ENCODE assay signal across 3 cellular contexts in the genomic region with DNA sequence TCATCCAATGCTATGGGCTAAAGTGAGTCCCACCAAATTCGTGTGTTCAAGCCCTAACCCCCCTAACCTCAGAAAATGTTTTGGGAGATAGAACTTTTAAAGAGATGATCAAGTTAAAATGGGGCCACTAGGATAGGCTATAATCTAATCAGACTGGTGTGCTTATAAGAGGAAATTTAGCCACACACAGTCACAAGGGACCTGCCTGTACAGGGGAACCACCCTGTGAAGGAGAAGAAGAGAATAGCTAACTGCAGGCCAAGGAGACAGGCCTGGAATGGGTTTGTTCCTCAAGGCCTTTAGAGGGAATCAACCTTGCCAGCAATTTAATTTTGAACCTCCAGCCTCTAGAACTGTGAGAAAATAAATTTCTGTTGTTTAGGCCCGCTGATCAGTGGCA.
TF ChIP-seq lines count a peak whose summit lies in the region.

No MANE protein-coding gene starts in this region.

TF ChIP-seq in SK-N-SH, 30 proteins besides CTCF, POLR2A, EP300 and RAD21:
- TF ChIP-seq FOXM1 (IDR thresholded peaks at IDR 0.05; ENCODE audit: low read depth) (no peak), NRF1 (IDR thresholded peaks at IDR 0.05; ENCODE audit: low read depth, low read length) (no peak), RFX5 (IDR thresholded peaks at IDR 0.05; ENCODE audit: low read length) (no peak), TEAD4 (IDR thresholded peaks at IDR 0.05; ENCODE audit: borderline replicate concordance, insufficient read depth) (no peak), RXRA (IDR thresholded peaks at IDR 0.05; ENCODE audit: borderline replicate concordance, low read depth) (no peak), FOXJ3 (CRISPR knock-in tag; IDR thresholded peaks at IDR 0.05) (no peak), NFIC (IDR thresholded peaks at IDR 0.05; ENCODE audit: borderline replicate concordance) (no peak)
- TF ChIP-seq, protein P1, sequence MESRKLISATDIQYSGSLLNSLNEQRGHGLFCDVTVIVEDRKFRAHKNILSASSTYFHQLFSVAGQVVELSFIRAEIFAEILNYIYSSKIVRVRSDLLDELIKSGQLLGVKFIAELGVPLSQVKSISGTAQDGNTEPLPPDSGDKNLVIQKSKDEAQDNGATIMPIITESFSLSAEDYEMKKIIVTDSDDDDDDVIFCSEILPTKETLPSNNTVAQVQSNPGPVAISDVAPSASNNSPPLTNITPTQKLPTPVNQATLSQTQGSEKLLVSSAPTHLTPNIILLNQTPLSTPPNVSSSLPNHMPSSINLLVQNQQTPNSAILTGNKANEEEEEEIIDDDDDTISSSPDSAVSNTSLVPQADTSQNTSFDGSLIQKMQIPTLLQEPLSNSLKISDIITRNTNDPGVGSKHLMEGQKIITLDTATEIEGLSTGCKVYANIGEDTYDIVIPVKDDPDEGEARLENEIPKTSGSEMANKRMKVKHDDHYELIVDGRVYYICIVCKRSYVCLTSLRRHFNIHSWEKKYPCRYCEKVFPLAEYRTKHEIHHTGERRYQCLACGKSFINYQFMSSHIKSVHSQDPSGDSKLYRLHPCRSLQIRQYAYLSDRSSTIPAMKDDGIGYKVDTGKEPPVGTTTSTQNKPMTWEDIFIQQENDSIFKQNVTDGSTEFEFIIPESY (IDR thresholded peaks at IDR 0.05; ENCODE audit: borderline replicate concordance, low read depth), result no peak

TF ChIP-seq in SK-N-SH treated with all-trans-retinoic acid at 6 μM for 48 hours, 23 proteins besides CTCF, POLR2A, EP300 and RAD21 (continues in another document):
- TF ChIP-seq SNAI2 (CRISPR knock-in tag; IDR thresholded peaks at IDR 0.05), result no peak
- no peak for TF ChIP-seq GLIS3 (CRISPR knock-in tag; IDR thresholded peaks at IDR 0.05)
- TF ChIP-seq ZNF70 (CRISPR knock-in tag; IDR thresholded peaks at IDR 0.05), result no peak
- TF ChIP-seq ZC3H10 (CRISPR knock-in tag; IDR thresholded peaks at IDR 0.05), result no peak
- TF ChIP-seq, protein P2, sequence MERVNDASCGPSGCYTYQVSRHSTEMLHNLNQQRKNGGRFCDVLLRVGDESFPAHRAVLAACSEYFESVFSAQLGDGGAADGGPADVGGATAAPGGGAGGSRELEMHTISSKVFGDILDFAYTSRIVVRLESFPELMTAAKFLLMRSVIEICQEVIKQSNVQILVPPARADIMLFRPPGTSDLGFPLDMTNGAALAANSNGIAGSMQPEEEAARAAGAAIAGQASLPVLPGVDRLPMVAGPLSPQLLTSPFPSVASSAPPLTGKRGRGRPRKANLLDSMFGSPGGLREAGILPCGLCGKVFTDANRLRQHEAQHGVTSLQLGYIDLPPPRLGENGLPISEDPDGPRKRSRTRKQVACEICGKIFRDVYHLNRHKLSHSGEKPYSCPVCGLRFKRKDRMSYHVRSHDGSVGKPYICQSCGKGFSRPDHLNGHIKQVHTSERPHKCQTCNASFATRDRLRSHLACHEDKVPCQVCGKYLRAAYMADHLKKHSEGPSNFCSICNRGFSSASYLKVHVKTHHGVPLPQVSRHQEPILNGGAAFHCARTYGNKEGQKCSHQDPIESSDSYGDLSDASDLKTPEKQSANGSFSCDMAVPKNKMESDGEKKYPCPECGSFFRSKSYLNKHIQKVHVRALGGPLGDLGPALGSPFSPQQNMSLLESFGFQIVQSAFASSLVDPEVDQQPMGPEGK (CRISPR knock-in tag; IDR thresholded peaks at IDR 0.05; ENCODE audit: borderline replicate concordance), result no peak
- TF ChIP-seq BACH2 (CRISPR knock-in tag; IDR thresholded peaks at IDR 0.05; ENCODE audit: borderline replicate concordance), result no peak
- TF ChIP-seq ZNF8 (CRISPR knock-in tag; IDR thresholded peaks at IDR 0.05), result no peak
- TF ChIP-seq ESRRG (CRISPR knock-in tag; IDR thresholded peaks at IDR 0.05), result no peak
- TF ChIP-seq, protein P3, sequence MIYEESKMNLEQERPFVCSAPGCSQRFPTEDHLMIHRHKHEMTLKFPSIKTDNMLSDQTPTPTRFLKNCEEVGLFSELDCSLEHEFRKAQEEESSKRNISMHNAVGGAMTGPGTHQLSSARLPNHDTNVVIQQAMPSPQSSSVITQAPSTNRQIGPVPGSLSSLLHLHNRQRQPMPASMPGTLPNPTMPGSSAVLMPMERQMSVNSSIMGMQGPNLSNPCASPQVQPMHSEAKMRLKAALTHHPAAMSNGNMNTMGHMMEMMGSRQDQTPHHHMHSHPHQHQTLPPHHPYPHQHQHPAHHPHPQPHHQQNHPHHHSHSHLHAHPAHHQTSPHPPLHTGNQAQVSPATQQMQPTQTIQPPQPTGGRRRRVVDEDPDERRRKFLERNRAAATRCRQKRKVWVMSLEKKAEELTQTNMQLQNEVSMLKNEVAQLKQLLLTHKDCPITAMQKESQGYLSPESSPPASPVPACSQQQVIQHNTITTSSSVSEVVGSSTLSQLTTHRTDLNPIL (CRISPR knock-in tag; IDR thresholded peaks at IDR 0.05; ENCODE audit: low read depth), result no peak
- TF ChIP-seq PPARA (CRISPR knock-in tag; IDR thresholded peaks at IDR 0.05; ENCODE audit: borderline replicate concordance), result no peak
- TF ChIP-seq, protein P4, sequence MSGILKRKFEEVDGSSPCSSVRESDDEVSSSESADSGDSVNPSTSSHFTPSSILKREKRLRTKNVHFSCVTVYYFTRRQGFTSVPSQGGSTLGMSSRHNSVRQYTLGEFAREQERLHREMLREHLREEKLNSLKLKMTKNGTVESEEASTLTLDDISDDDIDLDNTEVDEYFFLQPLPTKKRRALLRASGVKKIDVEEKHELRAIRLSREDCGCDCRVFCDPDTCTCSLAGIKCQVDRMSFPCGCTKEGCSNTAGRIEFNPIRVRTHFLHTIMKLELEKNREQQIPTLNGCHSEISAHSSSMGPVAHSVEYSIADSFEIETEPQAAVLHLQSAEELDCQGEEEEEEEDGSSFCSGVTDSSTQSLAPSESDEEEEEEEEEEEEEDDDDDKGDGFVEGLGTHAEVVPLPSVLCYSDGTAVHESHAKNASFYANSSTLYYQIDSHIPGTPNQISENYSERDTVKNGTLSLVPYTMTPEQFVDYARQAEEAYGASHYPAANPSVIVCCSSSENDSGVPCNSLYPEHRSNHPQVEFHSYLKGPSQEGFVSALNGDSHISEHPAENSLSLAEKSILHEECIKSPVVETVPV (CRISPR knock-in tag; IDR thresholded peaks at IDR 0.05), result no peak
- no peak for TF ChIP-seq ZFP30 (CRISPR knock-in tag; IDR thresholded peaks at IDR 0.05)
- TF ChIP-seq CSDC2 (CRISPR knock-in tag; IDR thresholded peaks at IDR 0.05), result no peak
- TF ChIP-seq ARNTL (CRISPR knock-in tag; IDR thresholded peaks at IDR 0.05; ENCODE audit: borderline replicate concordance, low read depth), result no peak
- no peak for TF ChIP-seq ZFP3 (CRISPR knock-in tag; IDR thresholded peaks at IDR 0.05)
- TF ChIP-seq TCF4 (CRISPR knock-in tag; IDR thresholded peaks at IDR 0.05; ENCODE audit: borderline replicate concordance), result no peak
- TF ChIP-seq, protein P5, sequence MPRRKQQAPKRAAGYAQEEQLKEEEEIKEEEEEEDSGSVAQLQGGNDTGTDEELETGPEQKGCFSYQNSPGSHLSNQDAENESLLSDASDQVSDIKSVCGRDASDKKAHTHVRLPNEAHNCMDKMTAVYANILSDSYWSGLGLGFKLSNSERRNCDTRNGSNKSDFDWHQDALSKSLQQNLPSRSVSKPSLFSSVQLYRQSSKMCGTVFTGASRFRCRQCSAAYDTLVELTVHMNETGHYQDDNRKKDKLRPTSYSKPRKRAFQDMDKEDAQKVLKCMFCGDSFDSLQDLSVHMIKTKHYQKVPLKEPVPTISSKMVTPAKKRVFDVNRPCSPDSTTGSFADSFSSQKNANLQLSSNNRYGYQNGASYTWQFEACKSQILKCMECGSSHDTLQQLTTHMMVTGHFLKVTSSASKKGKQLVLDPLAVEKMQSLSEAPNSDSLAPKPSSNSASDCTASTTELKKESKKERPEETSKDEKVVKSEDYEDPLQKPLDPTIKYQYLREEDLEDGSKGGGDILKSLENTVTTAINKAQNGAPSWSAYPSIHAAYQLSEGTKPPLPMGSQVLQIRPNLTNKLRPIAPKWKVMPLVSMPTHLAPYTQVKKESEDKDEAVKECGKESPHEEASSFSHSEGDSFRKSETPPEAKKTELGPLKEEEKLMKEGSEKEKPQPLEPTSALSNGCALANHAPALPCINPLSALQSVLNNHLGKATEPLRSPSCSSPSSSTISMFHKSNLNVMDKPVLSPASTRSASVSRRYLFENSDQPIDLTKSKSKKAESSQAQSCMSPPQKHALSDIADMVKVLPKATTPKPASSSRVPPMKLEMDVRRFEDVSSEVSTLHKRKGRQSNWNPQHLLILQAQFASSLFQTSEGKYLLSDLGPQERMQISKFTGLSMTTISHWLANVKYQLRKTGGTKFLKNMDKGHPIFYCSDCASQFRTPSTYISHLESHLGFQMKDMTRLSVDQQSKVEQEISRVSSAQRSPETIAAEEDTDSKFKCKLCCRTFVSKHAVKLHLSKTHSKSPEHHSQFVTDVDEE (CRISPR knock-in tag; IDR thresholded peaks at IDR 0.05), result no peak
- TF ChIP-seq TOX (CRISPR knock-in tag; IDR thresholded peaks at IDR 0.05; ENCODE audit: borderline replicate concordance), result no peak

TF ChIP-seq in IMR-90, 13 proteins besides CTCF, POLR2A, EP300 and RAD21:
- TF ChIP-seq MXI1 (IDR thresholded peaks at IDR 0.05; ENCODE audit: borderline replicate concordance, low read depth, low read length), result no peak
- TF ChIP-seq RFX5 (IDR thresholded peaks at IDR 0.05; ENCODE audit: low read depth, low read length), result no peak
- no peak for TF ChIP-seq CEBPB (IDR thresholded peaks at IDR 0.05; ENCODE audit: low read depth, low read length)
- TF ChIP-seq BHLHE40 (IDR thresholded peaks at IDR 0.05; ENCODE audit: low read depth, low read length), result no peak
- TF ChIP-seq, protein P6, sequence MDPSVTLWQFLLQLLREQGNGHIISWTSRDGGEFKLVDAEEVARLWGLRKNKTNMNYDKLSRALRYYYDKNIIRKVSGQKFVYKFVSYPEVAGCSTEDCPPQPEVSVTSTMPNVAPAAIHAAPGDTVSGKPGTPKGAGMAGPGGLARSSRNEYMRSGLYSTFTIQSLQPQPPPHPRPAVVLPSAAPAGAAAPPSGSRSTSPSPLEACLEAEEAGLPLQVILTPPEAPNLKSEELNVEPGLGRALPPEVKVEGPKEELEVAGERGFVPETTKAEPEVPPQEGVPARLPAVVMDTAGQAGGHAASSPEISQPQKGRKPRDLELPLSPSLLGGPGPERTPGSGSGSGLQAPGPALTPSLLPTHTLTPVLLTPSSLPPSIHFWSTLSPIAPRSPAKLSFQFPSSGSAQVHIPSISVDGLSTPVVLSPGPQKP (IDR thresholded peaks at IDR 0.05; ENCODE audit: borderline replicate concordance, low read depth, low read length), result no peak
- TF ChIP-seq FOS (IDR thresholded peaks at IDR 0.05; ENCODE audit: low read depth, low read length), result no peak
- no peak for TF ChIP-seq SMC3 (IDR thresholded peaks at IDR 0.05; ENCODE audit: low read depth, low read length)
- TF ChIP-seq MAFK (IDR thresholded peaks at IDR 0.05; ENCODE audit: low read depth, low read length), result no peak
- TF ChIP-seq RCOR1 (IDR thresholded peaks at IDR 0.05; ENCODE audit: insufficient replicate concordance, low read length), result no peak
- TF ChIP-seq MAZ (IDR thresholded peaks at IDR 0.05; ENCODE audit: borderline replicate concordance, low read depth, low read length), result no peak
- no peak for TF ChIP-seq CHD1 (IDR thresholded peaks at IDR 0.05; ENCODE audit: low read depth, low read length)
- TF ChIP-seq NFE2L2 (IDR thresholded peaks at IDR 0.05; ENCODE audit: low read depth, low read length), result no peak
- TF ChIP-seq, protein P7, sequence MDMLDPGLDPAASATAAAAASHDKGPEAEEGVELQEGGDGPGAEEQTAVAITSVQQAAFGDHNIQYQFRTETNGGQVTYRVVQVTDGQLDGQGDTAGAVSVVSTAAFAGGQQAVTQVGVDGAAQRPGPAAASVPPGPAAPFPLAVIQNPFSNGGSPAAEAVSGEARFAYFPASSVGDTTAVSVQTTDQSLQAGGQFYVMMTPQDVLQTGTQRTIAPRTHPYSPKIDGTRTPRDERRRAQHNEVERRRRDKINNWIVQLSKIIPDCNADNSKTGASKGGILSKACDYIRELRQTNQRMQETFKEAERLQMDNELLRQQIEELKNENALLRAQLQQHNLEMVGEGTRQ (IDR thresholded peaks at IDR 0.05; ENCODE audit: low read depth, low read length), result no peak
TF ChIP-seq in IMR-90: peak in this region for 0.
